Comparison of ENCODE assay signal across 8 cellular contexts in the genomic region with DNA sequence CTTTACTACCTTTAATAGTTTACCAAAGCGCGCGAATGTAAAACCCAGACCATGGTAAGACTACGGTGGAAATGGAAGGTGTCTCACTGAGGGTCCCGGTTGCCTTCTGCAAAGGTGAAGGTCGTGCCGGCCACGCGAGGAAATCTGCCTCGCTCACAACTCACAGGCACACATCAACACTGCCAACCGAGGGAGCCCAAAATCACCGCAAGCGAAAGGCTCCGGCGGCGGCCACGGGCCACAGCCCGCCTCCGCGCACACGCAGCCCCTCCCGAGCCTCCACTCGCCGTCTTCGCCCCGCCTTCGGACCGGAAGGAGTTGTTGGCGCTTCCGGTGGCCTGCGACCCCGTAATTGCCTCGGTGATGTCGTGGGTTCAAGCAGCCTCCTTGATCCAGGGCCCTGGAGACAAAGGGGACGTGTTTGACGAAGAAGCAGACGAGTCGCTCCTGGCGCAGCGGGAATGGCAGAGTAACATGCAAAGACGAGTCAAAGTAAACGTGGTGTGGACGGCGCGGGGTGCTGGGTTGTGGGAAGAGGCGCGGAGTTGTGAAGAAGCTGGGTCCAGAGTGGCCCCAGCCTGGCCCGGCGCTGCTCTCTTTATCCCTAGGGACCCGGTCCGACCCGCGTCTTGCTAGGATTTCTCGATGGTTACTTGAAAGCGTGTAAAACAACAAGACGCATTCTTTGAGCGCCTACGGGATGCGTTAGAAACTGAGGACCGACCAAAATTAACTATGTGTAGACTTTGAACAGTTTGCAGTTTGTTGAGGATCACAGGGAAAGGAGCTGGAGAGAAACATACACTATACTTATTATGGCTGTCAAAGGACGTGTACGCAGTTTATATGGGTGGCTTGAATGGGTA. TPM values are rescaled to one million over a fixed set of nuclear protein-coding genes. Genes with fewer than 3 reads are reported as not detected.
DNase-seq lines count a peak whose midpoint lies in the region; ATAC-seq and TF ChIP-seq lines count a peak whose summit lies in the region.

A gene with protein sequence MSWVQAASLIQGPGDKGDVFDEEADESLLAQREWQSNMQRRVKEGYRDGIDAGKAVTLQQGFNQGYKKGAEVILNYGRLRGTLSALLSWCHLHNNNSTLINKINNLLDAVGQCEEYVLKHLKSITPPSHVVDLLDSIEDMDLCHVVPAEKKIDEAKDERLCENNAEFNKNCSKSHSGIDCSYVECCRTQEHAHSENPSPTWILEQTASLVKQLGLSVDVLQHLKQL (plus strand): TSS at position 349 of the 866 bp plus-strand sequence. CDS start 15 bp downstream, at position 364.

- H3K27me3 ChIP-seq in GM23338 (ENCODE audit: insufficient read depth) = no peaks in the 10 kb centered on the region

- no peaks in the 10 kb centered on the region for H3K9me2 ChIP-seq in GM23338 (ENCODE audit: insufficient read depth)

- H3K36me3 ChIP-seq in GM23338 (ENCODE audit: insufficient read depth) = peaks cover 10% of the 10 kb centered on the region; the same call in 1 of the 2 replicates

- peak within 1 kb of the TSS; percentile 72 for H3K27ac ChIP-seq in GM23338 (ENCODE audit: low read depth)

- DNase-seq in Daoy (ENCODE audit: low read depth) (peak; percentile 96), GM23338 (ENCODE audit: low spot score) (peak; percentile 89), Kasumi-1 (lab: John Stamatoyannopoulos, UW) (peak; percentile 84 to 88), RPMI8226 (peak; percentile 88), fibroblast of peridontal ligament (ENCODE audit: extremely low read depth) (peak; percentile 70), natural killer cell (peak; percentile 68)
- DNase-seq in activated T-helper 2 cell treated with anti-CD3 and anti-CD28 coated beads, Interferon-gamma antibody, Interleukin-2, Interleukin-4, amounts not matched to agents 10 μg/mL and 5 μg/mL and 100 μg/mL, durations not matched to agents 14 hours and 24 hours and 36 hours (ENCODE audit: low spot score) = peak; percentile 72
- DNase-seq in stimulated activated naive CD4-positive, alpha-beta T cell treated with Interleukin-2 at 50 U/mL for 16 hours (lab: John Stamatoyannopoulos, UW) = peak; percentile 80

- intact Hi-C loops in activated T-helper 2 cell treated with anti-CD3 and anti-CD28 coated beads, Interferon-gamma antibody, Interleukin-2, Interleukin-4, amounts not matched to agents 10 μg/mL and 5 μg/mL and 100 μg/mL, durations not matched to agents 14 hours and 24 hours and 36 hours (cut with micrococcal nuclease) = loop anchor here (5.0 kb wide), 2 partner anchors 386 to 566 kb away; partner anchors contain the start of genes CDK13 and MPLKIP
- intact Hi-C loops in natural killer cell (cut with micrococcal nuclease) = no loop called here

- H3K4me2 ChIP-seq in GM23338 = peak within 1 kb of the TSS; percentile 84

- H3K36me3 Mint-ChIP-seq in GM23338 (ENCODE audit: low read depth) (no peaks in the 10 kb centered on the region; the same call in 1 of the 3 replicates), natural killer cell (no peaks in the 10 kb centered on the region)
- peaks cover 16% of the 10 kb centered on the region for H3K36me3 Mint-ChIP-seq in activated T-helper 2 cell treated with anti-CD3 and anti-CD28 coated beads, Interferon-gamma antibody, Interleukin-2, Interleukin-4, amounts not matched to agents 10 μg/mL and 5 μg/mL and 100 μg/mL, durations not matched to agents 14 hours and 24 hours and 36 hours (ENCODE audit: low read depth)

- H3K4me1 Mint-ChIP-seq in GM23338 (peaks cover 8% of the 10 kb centered on the region), natural killer cell (peaks cover 21% of the 10 kb centered on the region in 2 donors)
- peaks cover 18% of the 10 kb centered on the region for H3K4me1 Mint-ChIP-seq in activated T-helper 2 cell treated with anti-CD3 and anti-CD28 coated beads, Interferon-gamma antibody, Interleukin-2, Interleukin-4, amounts not matched to agents 10 μg/mL and 5 μg/mL and 100 μg/mL, durations not matched to agents 14 hours and 24 hours and 36 hours (ENCODE audit: low read depth)

- peaks cover 4% of the 10 kb centered on the region; the same call in 1 of the 2 replicates for H3K4me1 ChIP-seq in GM23338 (ENCODE audit: insufficient read depth)

- H3K79me2 ChIP-seq in GM23338 (replicated peaks; ENCODE audit: insufficient read depth) = peaks cover 27% of the 10 kb centered on the region

- no peaks in the 10 kb centered on the region for H3F3A ChIP-seq in GM23338 (replicated peaks; ENCODE audit: low read depth)

- H3K27me3 Mint-ChIP-seq in GM23338 (ENCODE audit: insufficient read depth, low read depth, poor library complexity) (no peaks in the 10 kb centered on the region), natural killer cell (ENCODE audit: low read depth in 2 of 2) (peaks cover 4% of the 10 kb centered on the region in 2 donors)
- peaks cover 12% of the 10 kb centered on the region for H3K27me3 Mint-ChIP-seq in activated T-helper 2 cell treated with anti-CD3 and anti-CD28 coated beads, Interferon-gamma antibody, Interleukin-2, Interleukin-4, amounts not matched to agents 10 μg/mL and 5 μg/mL and 100 μg/mL, durations not matched to agents 14 hours and 24 hours and 36 hours (ENCODE audit: low read depth)

- ATAC-seq in GM23338 (peak; percentile 98), natural killer cell (peak; percentile 91 to 96 (median 95))

- H3K4me3 ChIP-seq in GM23338 = peak within 1 kb of the TSS; percentile 79

- peak within 1 kb of the TSS; percentile 98 for H3K27ac Mint-ChIP-seq in GM23338
- peak within 1 kb of the TSS; percentile 96 for H3K27ac Mint-ChIP-seq in activated T-helper 2 cell treated with anti-CD3 and anti-CD28 coated beads, Interferon-gamma antibody, Interleukin-2, Interleukin-4, amounts not matched to agents 10 μg/mL and 5 μg/mL and 100 μg/mL, durations not matched to agents 14 hours and 24 hours and 36 hours
- peak within 1 kb of the TSS; percentile 88 to 94 for H3K27ac Mint-ChIP-seq in natural killer cell

- no peaks in the 10 kb centered on the region for H4K20me1 ChIP-seq in GM23338 (replicated peaks; ENCODE audit: insufficient read depth)

- H2AFZ ChIP-seq in GM23338 = peak within 1 kb of the TSS; percentile 98

- H3K9me3 Mint-ChIP-seq in GM23338 = no peaks in the 10 kb centered on the region
- no peaks in the 10 kb centered on the region for H3K9me3 Mint-ChIP-seq in activated T-helper 2 cell treated with anti-CD3 and anti-CD28 coated beads, Interferon-gamma antibody, Interleukin-2, Interleukin-4, amounts not matched to agents 10 μg/mL and 5 μg/mL and 100 μg/mL, durations not matched to agents 14 hours and 24 hours and 36 hours
- no peaks in the 10 kb centered on the region for H3K9me3 Mint-ChIP-seq in natural killer cell

- H3K4me3 Mint-ChIP-seq in GM23338 (peak within 1 kb of the TSS; percentile 100), natural killer cell (peak within 1 kb of the TSS; percentile 100)
- peak within 1 kb of the TSS; percentile 99 for H3K4me3 Mint-ChIP-seq in activated T-helper 2 cell treated with anti-CD3 and anti-CD28 coated beads, Interferon-gamma antibody, Interleukin-2, Interleukin-4, amounts not matched to agents 10 μg/mL and 5 μg/mL and 100 μg/mL, durations not matched to agents 14 hours and 24 hours and 36 hours (ENCODE audit: low read depth)

- TF ChIP-seq CTCF in GM23338 (conservative IDR thresholded peaks at IDR 0.05; ENCODE audit: low read depth in 2 of 2) (no peak), natural killer cell (IDR thresholded peaks at IDR 0.05) (no peak)

TF ChIP-seq in GM23338, 12 proteins besides CTCF, POLR2A, EP300 and RAD21 (continues in another document):
- no peak for TF ChIP-seq JUNB (IDR thresholded peaks at IDR 0.05; ENCODE audit: unreplicated experiment)
- peak; percentile 100 for TF ChIP-seq POLR2AphosphoS5 (IDR thresholded peaks at IDR 0.05; ENCODE audit: low read depth)
- TF ChIP-seq EZH2 (IDR thresholded peaks at IDR 0.05; ENCODE audit: low read depth, unreplicated experiment) = no peak
- no peak for TF ChIP-seq ZNF331 (CRISPR knock-in tag; IDR thresholded peaks at IDR 0.05; ENCODE audit: low read depth)
- no peak for TF ChIP-seq CREB1 (CRISPR knock-in tag; IDR thresholded peaks at IDR 0.05; ENCODE audit: low read depth)
- no peak for TF ChIP-seq EZH2phosphoT487 (IDR thresholded peaks at IDR 0.05; ENCODE audit: unreplicated experiment)
- TF ChIP-seq ZNF114 (CRISPR knock-in tag; IDR thresholded peaks at IDR 0.05) = no peak
- TF ChIP-seq, protein P1, sequence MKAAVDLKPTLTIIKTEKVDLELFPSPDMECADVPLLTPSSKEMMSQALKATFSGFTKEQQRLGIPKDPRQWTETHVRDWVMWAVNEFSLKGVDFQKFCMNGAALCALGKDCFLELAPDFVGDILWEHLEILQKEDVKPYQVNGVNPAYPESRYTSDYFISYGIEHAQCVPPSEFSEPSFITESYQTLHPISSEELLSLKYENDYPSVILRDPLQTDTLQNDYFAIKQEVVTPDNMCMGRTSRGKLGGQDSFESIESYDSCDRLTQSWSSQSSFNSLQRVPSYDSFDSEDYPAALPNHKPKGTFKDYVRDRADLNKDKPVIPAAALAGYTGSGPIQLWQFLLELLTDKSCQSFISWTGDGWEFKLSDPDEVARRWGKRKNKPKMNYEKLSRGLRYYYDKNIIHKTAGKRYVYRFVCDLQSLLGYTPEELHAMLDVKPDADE (IDR thresholded peaks at IDR 0.05) = peak; percentile 71; the same call in 1 of the 2 replicates

RNA-seq across cellular contexts. Expression of the gene that starts here (rescaled TPM):
- 73.8 and 74.5 TPM in 2 replicates for total RNA-seq in Daoy (2014; rRNA removed; shearing (Covaris generic))
- total RNA-seq in GM23338 (2014; rRNA removed; shearing (Covaris generic)) = 26.5 and 30.5 TPM in 2 replicates
- polyA plus RNA-seq in GM23338 (2016; fragmentation: Nextera tagmentation; extraction: Ambion mirVana) = 88.7 and 107 TPM in 2 replicates
- 11.9 TPM in 2 replicates for total RNA-seq in activated T-helper 2 cell treated with anti-CD3 and anti-CD28 coated beads, Interferon-gamma antibody, Interleukin-2, Interleukin-4, amounts not matched to agents 10 μg/mL and 5 μg/mL and 100 μg/mL, durations not matched to agents 14 hours and 24 hours and 36 hours
- 1 to 10 TPM; 3.1 to 5.1 (median 3.4) TPM for total RNA-seq in natural killer cell

Comparison
In these comparisons a context has a peak if more than half of its experiments do, and no peak if none do; other contexts are left out.
1. Peak in every context shown above with its lines: DNase-seq, ATAC-seq, H3K4me3 ChIP-seq and H3K27ac ChIP-seq.